ENCODE assay signal across 17 cellular contexts in the genomic region with DNA sequence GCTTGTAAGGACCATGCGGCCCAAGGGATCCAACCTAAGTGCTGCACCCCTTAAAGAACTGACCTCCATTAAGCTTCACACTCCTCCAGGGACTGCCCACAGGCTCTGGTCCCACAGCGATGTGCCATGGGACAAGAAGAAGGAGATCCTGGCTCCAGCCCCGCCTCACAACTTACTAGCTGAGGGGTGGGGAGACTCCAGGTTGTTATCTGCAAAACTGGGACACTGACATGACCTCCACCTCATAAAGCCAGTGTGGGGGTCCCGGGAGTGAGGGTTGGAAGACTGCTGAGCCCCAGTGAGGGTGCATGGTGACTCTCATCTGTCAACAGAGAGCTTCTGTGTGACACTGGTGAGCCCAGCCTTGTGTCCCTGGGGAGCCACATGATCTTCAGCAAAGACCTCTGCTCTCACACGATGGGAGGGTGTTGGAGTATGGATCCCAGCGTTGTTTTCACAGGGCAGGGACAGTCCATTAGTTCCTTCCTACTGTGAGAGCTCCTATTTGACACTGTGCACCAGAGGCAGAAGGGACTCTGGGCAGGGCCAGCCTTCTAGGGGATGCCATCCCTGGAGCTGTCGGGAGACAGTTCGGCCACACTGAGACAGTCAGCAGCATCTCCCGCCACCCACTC.
"Had no signal": no experiment of that assay in that cellular context is flagged by ENCODE, and none has a peak within 500 bp of the region (broad histone marks: within the 10 kb centered on the region; RNA-seq: fewer than 3 reads in every experiment).

No MANE protein-coding gene starts in this region.

- ATAC-seq: left lobe of liver; naive thymus-derived CD4-positive, alpha-beta T cell; stimulated activated naive CD8-positive, alpha-beta T cell treated with anti-CD3 and anti-CD28 coated beads, Interleukin-15, Interleukin-2, amounts not matched to agents 100 U/mL and 50 U/mL, for 24 hours had no signal

- H3K4me1 Mint-ChIP-seq: nephron progenitor cell had no signal

- H3K27me3 ChIP-seq: hepatocyte, sigmoid colon, suprapubic skin, thyroid gland, upper lobe of left lung, vagina had no signal

- H3K27ac Mint-ChIP-seq: naive thymus-derived CD4-positive, alpha-beta T cell; nephron progenitor cell had no signal

- H3K27ac ChIP-seq: coronary artery, hepatocyte, sigmoid colon, skin epidermis, suprapubic skin, thyroid gland, upper lobe of left lung, vagina had no signal

- H3K27me3 Mint-ChIP-seq: naive thymus-derived CD4-positive, alpha-beta T cell had no signal

- H3K9me3 ChIP-seq: sigmoid colon, suprapubic skin, thyroid gland, upper lobe of left lung, vagina had no signal

- H3K36me3 ChIP-seq: thyroid gland, upper lobe of left lung, vagina had no signal

- H3K4me3 ChIP-seq: coronary artery, hepatocyte, sigmoid colon, skin epidermis, suprapubic skin, thyroid gland, upper lobe of left lung, vagina had no signal

- DNase-seq: effector CD4-positive, alpha-beta T cell; foreskin melanocyte; mammary epithelial cell; naive thymus-derived CD4-positive, alpha-beta T cell; nephron progenitor cell; posterior cingulate gyrus; sigmoid colon; stimulated activated CD4-positive, alpha-beta T cell treated with anti-CD3 and anti-CD28 coated beads, Interleukin-12 subunit alpha, Interleukin-12 subunit beta, amount 100 ng/mL, for 4 hours; stimulated activated naive CD8-positive, alpha-beta T cell treated with anti-CD3 and anti-CD28 coated beads, Interleukin-15, Interleukin-2, amounts not matched to agents 100 U/mL and 50 U/mL, for 24 hours; thyroid gland had no signal

- H3K4me1 ChIP-seq: sigmoid colon, suprapubic skin, thyroid gland, upper lobe of left lung, vagina had no signal

- H3K4me2 ChIP-seq: hepatocyte had no signal

- H3K4me3 Mint-ChIP-seq: naive thymus-derived CD4-positive, alpha-beta T cell; nephron progenitor cell had no signal
